Comparison of ENCODE assay signal across 9 cellular contexts in genomic region chr15:72285927-72286516, GRCh38. TPM values are rescaled to one million over a fixed set of nuclear protein-coding genes. Genes with fewer than 3 reads are reported as not detected.
DNase-seq lines count a peak whose midpoint lies in the region; ATAC-seq and TF ChIP-seq lines count a peak whose summit lies in the region.
"Had no signal": no experiment of that assay in that cellular context is flagged by ENCODE, and none has a peak within 500 bp of the region (broad histone marks: within the 10 kb centered on the region; RNA-seq: fewer than 3 reads in every experiment).

No MANE protein-coding gene starts in this region.

- CTCF ChIA-PET in Calu3 (lab: Charles Lee), result no interaction called here
- CTCF ChIA-PET in WTC11 (lab: Charles Lee), result interaction anchor here (0.8 to 2.3 kb wide), 17 partner anchors 10 to 467 kb away, joined by 3 to 12 read pairs (median 5); partner anchors contain the start of gene PKM
- CTCF ChIA-PET in naive thymus-derived CD4-positive, alpha-beta T cell (lab: Charles Lee), result interaction anchor here (0.6 to 3.8 kb wide), 6 partner anchors 13 to 93 kb away, joined by 3 to 46 read pairs (median 4); no protein-coding TSS in a partner anchor

- H3K27ac Mint-ChIP-seq in Calu3 (ENCODE audit: unreplicated experiment) (no peak overlapping the region), WTC11 (no peak overlapping the region)
- no peak overlapping the region for H3K27ac Mint-ChIP-seq in naive thymus-derived CD4-positive, alpha-beta T cell

- intact Hi-C loops in Calu3 (cut with micrococcal nuclease; ENCODE audit: unreplicated experiment), result loop anchor here (2.0 kb wide), 1 partner anchor 87 kb away; no protein-coding TSS in a partner anchor
- intact Hi-C loops in naive thymus-derived CD4-positive, alpha-beta T cell (cut with micrococcal nuclease), result loop anchor here (1.0 kb wide), 1 partner anchor 87 kb away; no protein-coding TSS in a partner anchor

- H3K36me3 ChIP-seq in naive thymus-derived CD4-positive, alpha-beta T cell (ENCODE audit: control insufficient read depth in 2 of 3, insufficient read depth in 3 of 3, low read length in 3 of 3), result no peaks in the 10 kb centered on the region

- H3K4me1 ChIP-seq in naive thymus-derived CD4-positive, alpha-beta T cell (ENCODE audit: control insufficient read depth in 2 of 2, insufficient read depth in 2 of 2, low read length in 2 of 2), result no peaks in the 10 kb centered on the region

- no peaks in the 10 kb centered on the region for H3K4me1 Mint-ChIP-seq in Calu3 (ENCODE audit: low read depth, unreplicated experiment)
- no peaks in the 10 kb centered on the region for H3K4me1 Mint-ChIP-seq in WTC11
- no peaks in the 10 kb centered on the region for H3K4me1 Mint-ChIP-seq in naive thymus-derived CD4-positive, alpha-beta T cell

- TF ChIP-seq CTCF in Calu3 (IDR thresholded peaks at IDR 0.05; ENCODE audit: unreplicated experiment) (peak; percentile 41), WTC11 (IDR thresholded peaks at IDR 0.05) (no peak; the same call in none of the 2 replicates)

- DNase-seq in Calu3 (peak; percentile 75), KBM-7 (peak; percentile 71), WTC11 (ENCODE audit: low spot score) (peak; percentile 75), dermis microvascular lymphatic vessel endothelial cell (ENCODE audit: low read depth in 2 of 2) (peak; percentile 14 to 63), retina (no peak), cortex of kidney (lab: John Stamatoyannopoulos, UW) (no peak), HK-2 (ENCODE audit: unreplicated experiment) (no peak)
- DNase-seq in naive thymus-derived CD4-positive, alpha-beta T cell, result peak in 7 of 9 donors; percentile 23 to 60 (median 48)

- H3K9me3 Mint-ChIP-seq in Calu3 (ENCODE audit: low read depth, unreplicated experiment) (no peaks in the 10 kb centered on the region), WTC11 (no peaks in the 10 kb centered on the region)
- no peaks in the 10 kb centered on the region for H3K9me3 Mint-ChIP-seq in naive thymus-derived CD4-positive, alpha-beta T cell

- peak; percentile 92 for ATAC-seq in WTC11
- peak; percentile 77 for ATAC-seq in naive thymus-derived CD4-positive, alpha-beta T cell

- peaks cover 4% of the 10 kb centered on the region for H3K36me3 Mint-ChIP-seq in Calu3 (ENCODE audit: insufficient read depth, unreplicated experiment)
- no peaks in the 10 kb centered on the region for H3K36me3 Mint-ChIP-seq in WTC11
- H3K36me3 Mint-ChIP-seq in naive thymus-derived CD4-positive, alpha-beta T cell, result peaks cover 0 to 5% (median 0%) of the 10 kb centered on the region in 5 donors

- in situ Hi-C loops in KBM-7 (cut with MboI; ENCODE audit: low pct_unique_long_range_greater_than_20kb, low sequenced_read_pairs), result no loop called here

- no TSS peak for BruUV-seq in Calu3 (replicated peaks; lab: Mats Ljungman, UMichigan)

- H3K9me3 ChIP-seq in naive thymus-derived CD4-positive, alpha-beta T cell (ENCODE audit: control insufficient read depth in 2 of 3, low read length in 3 of 3), result no peaks in the 10 kb centered on the region

- no peaks in the 10 kb centered on the region for H3K27me3 ChIP-seq in naive thymus-derived CD4-positive, alpha-beta T cell (ENCODE audit: control insufficient read depth in 2 of 2, insufficient read depth in 2 of 2, low read length in 2 of 2)

- H3K4me3 ChIP-seq in naive thymus-derived CD4-positive, alpha-beta T cell (ENCODE audit: low read length), result no peak overlapping the region

- H3K4me3 Mint-ChIP-seq in Calu3 (ENCODE audit: low read depth, unreplicated experiment) (no peak overlapping the region), WTC11 (no peak overlapping the region)
- no peak overlapping the region for H3K4me3 Mint-ChIP-seq in naive thymus-derived CD4-positive, alpha-beta T cell

- H3K27me3 Mint-ChIP-seq in Calu3 (ENCODE audit: unreplicated experiment) (peaks cover 8% of the 10 kb centered on the region), WTC11 (ENCODE audit: low read depth) (peaks cover 21% of the 10 kb centered on the region)
- no peaks in the 10 kb centered on the region for H3K27me3 Mint-ChIP-seq in naive thymus-derived CD4-positive, alpha-beta T cell

- POLR2A ChIA-PET in WTC11 (lab: Charles Lee), result no interaction called here
- POLR2A ChIA-PET in naive thymus-derived CD4-positive, alpha-beta T cell (lab: Charles Lee), result no interaction called here

- no peak overlapping the region for H3K27ac ChIP-seq in naive thymus-derived CD4-positive, alpha-beta T cell (ENCODE audit: low read depth, low read length)

TF ChIP-seq in WTC11, 78 proteins besides CTCF, POLR2A, EP300 and RAD21:
- TF ChIP-seq MYBL2 (CRISPR knock-in tag; IDR thresholded peaks at IDR 0.05) (no peak), ZNF121 (CRISPR knock-in tag; IDR thresholded peaks at IDR 0.05) (no peak), EMX1 (CRISPR knock-in tag; IDR thresholded peaks at IDR 0.05) (no peak), NFATC4 (CRISPR knock-in tag; IDR thresholded peaks at IDR 0.05) (no peak), E2F5 (CRISPR knock-in tag; IDR thresholded peaks at IDR 0.05) (no peak), ZNF532 (CRISPR knock-in tag; IDR thresholded peaks at IDR 0.05; ENCODE audit: borderline replicate concordance) (no peak), CREB1 (CRISPR knock-in tag; IDR thresholded peaks at IDR 0.05) (no peak), ELF4 (CRISPR knock-in tag; IDR thresholded peaks at IDR 0.05; ENCODE audit: low read depth) (no peak)
TF ChIP-seq in WTC11: peak in this region for 0.

RNA-seq across cellular contexts. Expression of gene PARP6, which starts 13.7 kb away (rescaled TPM):
- total RNA-seq in Calu3 (2022), result 110 and 125 TPM in 2 replicates
- total RNA-seq in WTC11 (2021), result 40.8 to 42.1 TPM (median 41.9 TPM) in 3 replicates
- total RNA-seq in dermis microvascular lymphatic vessel endothelial cell, result 7.1 and 13.3 TPM in 2 replicates
- 100 to 1,000 TPM in 4 of 5 experiments, 10 to 100 TPM in 1; 75.8 to 129 (median 127) TPM for total RNA-seq in naive thymus-derived CD4-positive, alpha-beta T cell
- 10 to 100 TPM; 19.7 to 41.6 TPM for polyA plus RNA-seq in naive thymus-derived CD4-positive, alpha-beta T cell

RNA-seq across cellular contexts. Expression of gene CELF6, which starts 33.9 kb away (rescaled TPM):
- total RNA-seq in Calu3 (2022) (0.19 and 0.42 TPM in 2 replicates), WTC11 (2021) (not detected in 3 replicates), dermis microvascular lymphatic vessel endothelial cell (0.13 TPM in 1 of 2 replicates, not detected in the other)
- 1 to 10 TPM; 1.2 to 5.7 (median 3.8) TPM for total RNA-seq in naive thymus-derived CD4-positive, alpha-beta T cell
- polyA plus RNA-seq in naive thymus-derived CD4-positive, alpha-beta T cell, result under 1 TPM; 0.10 to 0.59 TPM
- total RNA-seq: pulmonary artery endothelial cell had no signal

RNA-seq across cellular contexts. Expression of gene PKM, which starts 55.0 kb away (rescaled TPM):
- total RNA-seq in Calu3 (2022) (1,874 and 1,922 TPM in 2 replicates), WTC11 (2021) (858 to 1,399 TPM (median 1,351 TPM) in 3 replicates), dermis microvascular lymphatic vessel endothelial cell (682 and 1,022 TPM in 2 replicates)
- 1,000 to 10,000 TPM in 1 of 5 experiments, 100 to 1,000 TPM in 4; 237 to 1,627 (median 329) TPM for total RNA-seq in naive thymus-derived CD4-positive, alpha-beta T cell
- polyA plus RNA-seq in naive thymus-derived CD4-positive, alpha-beta T cell, result 100 to 1,000 TPM; 422 to 485 TPM

Comparison
In these comparisons a context has a peak if more than half of its experiments do, and no peak if none do; other contexts are left out.
1. DNase-seq: peak in Calu3 (single experiment), KBM-7 (single experiment), WTC11 (single experiment), dermis microvascular lymphatic vessel endothelial cell (2 of 2) and naive thymus-derived CD4-positive, alpha-beta T cell (7 of 9); none in retina (single experiment), cortex of kidney (single experiment) and HK-2 (single experiment).